In the genomic region with DNA sequence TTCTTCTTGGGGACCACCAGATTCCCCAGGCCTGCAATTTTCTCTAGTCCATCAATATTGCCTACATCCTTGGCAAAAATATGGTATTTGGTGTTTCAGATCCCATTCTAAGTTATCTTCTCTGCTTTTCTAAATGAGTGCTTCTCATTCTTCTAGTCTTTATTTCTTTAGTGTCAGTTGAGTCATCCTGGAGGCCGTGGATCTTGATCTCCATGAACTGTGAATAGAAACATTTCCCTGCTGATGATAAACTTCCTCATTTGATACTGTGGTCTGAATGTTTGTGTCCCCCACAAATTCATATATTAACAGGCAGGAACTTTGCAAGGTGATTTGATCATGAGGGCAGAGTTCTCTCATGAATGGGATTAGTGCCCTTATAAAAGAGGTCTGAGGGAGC, we compare ENCODE assay signal across 27 cellular contexts.
"Had no signal": no experiment of that assay in that cellular context is flagged by ENCODE, and none has a peak within 500 bp of the region (broad histone marks: within the 10 kb centered on the region; RNA-seq: fewer than 3 reads in every experiment).

No MANE protein-coding gene starts in this region.

- H3K4me1 Mint-ChIP-seq: activated CD4-positive, alpha-beta T cell treated with anti-CD3 and anti-CD28 coated beads for 36 hours; activated CD8-positive, alpha-beta memory T cell treated with anti-CD3 and anti-CD28 coated beads, Interleukin-2, amount 10 ng/mL, durations not matched to agents 7 days and 5 days; activated naive CD4-positive, alpha-beta T cell treated with anti-CD3 and anti-CD28 coated beads, Interleukin-2, amount 50 U/mL, for 24 hours; activated naive CD8-positive, alpha-beta T cell treated with anti-CD3 and anti-CD28 coated beads, Interleukin-2, amount 50 U/mL, for 24 hours; central memory CD8-positive, alpha-beta T cell; endodermal cell; memory B cell; natural killer cell; stimulated activated effector memory CD8-positive, alpha-beta T cell treated with anti-CD3 and anti-CD28 coated beads, Interleukin-12 subunit alpha, Interleukin-12 subunit beta, amount 100 ng/mL, for 72 hours; stimulated activated naive CD8-positive, alpha-beta T cell treated with anti-CD3 and anti-CD28 coated beads, Interleukin-15, amount 100 ng/mL, for 72 hours had no signal

- H3K9ac ChIP-seq: neural progenitor cell had no signal

- H3K27me3 Mint-ChIP-seq: activated CD4-positive, alpha-beta T cell treated with anti-CD3 and anti-CD28 coated beads for 36 hours; activated CD8-positive, alpha-beta memory T cell treated with anti-CD3 and anti-CD28 coated beads, Interleukin-2, amount 10 ng/mL, durations not matched to agents 7 days and 5 days; activated naive CD4-positive, alpha-beta T cell treated with anti-CD3 and anti-CD28 coated beads, Interleukin-2, amount 50 U/mL, for 24 hours; activated naive CD8-positive, alpha-beta T cell treated with anti-CD3 and anti-CD28 coated beads, Interleukin-2, amount 50 U/mL, for 24 hours; central memory CD8-positive, alpha-beta T cell; dendritic cell treated with granulocyte-macrophage colony-stimulating factor and Interleukin-4, amounts not matched to agents 40 ng/mL and 50 ng/mL, for 4 days; memory B cell had no signal

- H3K9me3 ChIP-seq: esophagus muscularis mucosa, upper lobe of right lung had no signal

- H3K27ac ChIP-seq: esophagus muscularis mucosa, neural progenitor cell, upper lobe of right lung had no signal

- H3K27me3 ChIP-seq: esophagus muscularis mucosa, neural progenitor cell, upper lobe of right lung had no signal

- DNase-seq: activated CD4-positive, alpha-beta T cell treated with anti-CD3 and anti-CD28 coated beads for 36 hours; activated CD4-positive, CD25-positive, alpha-beta regulatory T cell; activated CD8-positive, alpha-beta memory T cell treated with anti-CD3 and anti-CD28 coated beads, Interleukin-2, amount 10 ng/mL, durations not matched to agents 7 days and 5 days; activated CD8-positive, alpha-beta T cell treated with anti-CD3 and anti-CD28 coated beads, Interleukin-2, amount 10 ng/mL, durations not matched to agents 7 days and 5 days; activated naive CD8-positive, alpha-beta T cell treated with anti-CD3 and anti-CD28 coated beads, Interleukin-2, amount 50 U/mL, for 24 hours; activated T-cell treated with anti-CD3 and anti-CD28 coated beads, Interleukin-2, amount 50 U/mL, for 48 hours; amygdala; endodermal cell; foreskin melanocyte; islet precursor cell; natural killer cell; occipital lobe; right cardiac atrium; stimulated activated CD4-positive, alpha-beta T cell treated with anti-CD3 and anti-CD28 coated beads, Interleukin-4, amount 100 ng/mL, for 24 hours; stimulated activated naive CD8-positive, alpha-beta T cell treated with anti-CD3 and anti-CD28 coated beads, Interleukin-15, amount 100 ng/mL, for 72 hours; substantia nigra; T-helper 1 cell; upper lobe of right lung had no signal

- H3K36me3 ChIP-seq: esophagus muscularis mucosa, neural progenitor cell, upper lobe of right lung had no signal

- H2AFZ ChIP-seq: neural progenitor cell had no signal

- H3K4me3 ChIP-seq: esophagus muscularis mucosa, neural progenitor cell, upper lobe of right lung had no signal

- H3K4me3 Mint-ChIP-seq: activated CD4-positive, alpha-beta T cell treated with anti-CD3 and anti-CD28 coated beads for 36 hours; activated CD8-positive, alpha-beta memory T cell treated with anti-CD3 and anti-CD28 coated beads, Interleukin-2, amount 10 ng/mL, durations not matched to agents 7 days and 5 days; activated CD8-positive, alpha-beta T cell treated with anti-CD3 and anti-CD28 coated beads, Interleukin-2, amount 10 ng/mL, durations not matched to agents 7 days and 5 days; activated naive CD4-positive, alpha-beta T cell treated with anti-CD3 and anti-CD28 coated beads, Interleukin-2, amount 50 U/mL, for 24 hours; activated naive CD8-positive, alpha-beta T cell treated with anti-CD3 and anti-CD28 coated beads, Interleukin-2, amount 50 U/mL, for 24 hours; central memory CD8-positive, alpha-beta T cell; dendritic cell treated with granulocyte-macrophage colony-stimulating factor and Interleukin-4, amounts not matched to agents 40 ng/mL and 50 ng/mL, for 4 days; endodermal cell; memory B cell; natural killer cell; neural progenitor cell; stimulated activated effector memory CD8-positive, alpha-beta T cell treated with anti-CD3 and anti-CD28 coated beads, Interleukin-12 subunit alpha, Interleukin-12 subunit beta, amount 100 ng/mL, for 72 hours; stimulated activated naive CD8-positive, alpha-beta T cell treated with anti-CD3 and anti-CD28 coated beads, Interleukin-15, amount 100 ng/mL, for 72 hours; T-helper 2 cell treated with Interferon-gamma antibody and Interleukin-4, amounts not matched to agents 5 μg/mL and 100 μg/mL, for 36 hours had no signal

- ATAC-seq: activated CD4-positive, alpha-beta T cell treated with anti-CD3 and anti-CD28 coated beads for 36 hours; activated CD8-positive, alpha-beta memory T cell treated with anti-CD3 and anti-CD28 coated beads, Interleukin-2, amount 10 ng/mL, durations not matched to agents 7 days and 5 days; activated CD8-positive, alpha-beta T cell treated with anti-CD3 and anti-CD28 coated beads, Interleukin-2, amount 10 ng/mL, durations not matched to agents 7 days and 5 days; activated naive CD8-positive, alpha-beta T cell treated with anti-CD3 and anti-CD28 coated beads, Interleukin-2, amount 50 U/mL, for 24 hours; natural killer cell; right cardiac atrium; stimulated activated effector memory CD8-positive, alpha-beta T cell treated with anti-CD3 and anti-CD28 coated beads, Interleukin-12 subunit alpha, Interleukin-12 subunit beta, amount 100 ng/mL, for 72 hours; stimulated activated naive CD8-positive, alpha-beta T cell treated with anti-CD3 and anti-CD28 coated beads, Interleukin-15, amount 100 ng/mL, for 72 hours; upper lobe of right lung had no signal

- H3K9me3 Mint-ChIP-seq: dendritic cell treated with granulocyte-macrophage colony-stimulating factor and Interleukin-4, amounts not matched to agents 40 ng/mL and 50 ng/mL, for 4 days had no signal

- H3K27ac Mint-ChIP-seq: activated CD4-positive, alpha-beta T cell treated with anti-CD3 and anti-CD28 coated beads for 36 hours; activated CD8-positive, alpha-beta memory T cell treated with anti-CD3 and anti-CD28 coated beads, Interleukin-2, amount 10 ng/mL, durations not matched to agents 7 days and 5 days; activated CD8-positive, alpha-beta T cell treated with anti-CD3 and anti-CD28 coated beads, Interleukin-2, amount 10 ng/mL, durations not matched to agents 7 days and 5 days; activated naive CD4-positive, alpha-beta T cell treated with anti-CD3 and anti-CD28 coated beads, Interleukin-2, amount 50 U/mL, for 24 hours; activated naive CD8-positive, alpha-beta T cell treated with anti-CD3 and anti-CD28 coated beads, Interleukin-2, amount 50 U/mL, for 24 hours; activated T-helper 2 cell treated with anti-CD3 and anti-CD28 coated beads, Interferon-gamma antibody, Interleukin-2, Interleukin-4, amounts not matched to agents 10 μg/mL and 5 μg/mL and 100 μg/mL, durations not matched to agents 14 hours and 24 hours and 36 hours; dendritic cell treated with granulocyte-macrophage colony-stimulating factor and Interleukin-4, amounts not matched to agents 40 ng/mL and 50 ng/mL, for 4 days; endodermal cell; memory B cell; natural killer cell; neural progenitor cell; stimulated activated effector memory CD8-positive, alpha-beta T cell treated with anti-CD3 and anti-CD28 coated beads, Interleukin-12 subunit alpha, Interleukin-12 subunit beta, amount 100 ng/mL, for 72 hours; stimulated activated naive CD8-positive, alpha-beta T cell treated with anti-CD3 and anti-CD28 coated beads, Interleukin-15, amount 100 ng/mL, for 72 hours; T-helper 2 cell treated with Interferon-gamma antibody and Interleukin-4, amounts not matched to agents 5 μg/mL and 100 μg/mL, for 36 hours had no signal

- H3K36me3 Mint-ChIP-seq: activated CD8-positive, alpha-beta memory T cell treated with anti-CD3 and anti-CD28 coated beads, Interleukin-2, amount 10 ng/mL, durations not matched to agents 7 days and 5 days; activated naive CD4-positive, alpha-beta T cell treated with anti-CD3 and anti-CD28 coated beads, Interleukin-2, amount 50 U/mL, for 24 hours; memory B cell; natural killer cell; neural progenitor cell; stimulated activated effector memory CD8-positive, alpha-beta T cell treated with anti-CD3 and anti-CD28 coated beads, Interleukin-12 subunit alpha, Interleukin-12 subunit beta, amount 100 ng/mL, for 72 hours had no signal

- H3K4me1 ChIP-seq: neural progenitor cell, upper lobe of right lung had no signal

- H3K4me2 ChIP-seq: neural progenitor cell had no signal
